Comparison of ENCODE assay signal across 23 cellular contexts in genomic region chr1:91645031-91645430, GRCh38.
DNase-seq lines count a peak whose midpoint lies in the region; ATAC-seq and TF ChIP-seq lines count a peak whose summit lies in the region.
"Had no signal": no experiment of that assay in that cellular context is flagged by ENCODE, and none has a peak within 500 bp of the region (broad histone marks: within the 10 kb centered on the region; RNA-seq: fewer than 3 reads in every experiment).

No MANE protein-coding gene starts in this region.

- H3K4me3 Mint-ChIP-seq in GM23338 (peak overlapping the region; percentile 34; the same call in 1 of the 3 replicates), nephron (no peak overlapping the region)
- H3K4me3 Mint-ChIP-seq: brain; T-helper 2 cell treated with Interferon-gamma antibody and Interleukin-4, amounts not matched to agents 5 μg/mL and 100 μg/mL, for 36 hours had no signal

- ATAC-seq in GM23338, result peak; percentile 95
- ATAC-seq: A549, GM12878, lower lobe of right lung, right cardiac atrium, SK-N-SH treated with all-trans-retinoic acid at 6 μM for 48 hours had no signal

- H3K27ac Mint-ChIP-seq in GM23338, result peak overlapping the region; percentile 17; the same call in 1 of the 2 replicates
- peak overlapping the region; percentile 62 to 81 (median 76) for H3K27ac Mint-ChIP-seq in nephron
- H3K27ac Mint-ChIP-seq: T-helper 2 cell treated with Interferon-gamma antibody and Interleukin-4, amounts not matched to agents 5 μg/mL and 100 μg/mL, for 36 hours had no signal

- no CpG with 5 or more reads among the region's 6 CpGs for WGBS in iPS DF 6.9 (ENCODE audit: insufficient coverage, insufficient read length)

- no peaks in the 10 kb centered on the region for H3K9me3 ChIP-seq in iPS DF 6.9 (ENCODE audit: control insufficient read depth, insufficient read depth, low read length)
- H3K9me3 ChIP-seq: A549, BE2C, lower lobe of right lung had no signal

- TF ChIP-seq CTCF in GM23338 (conservative IDR thresholded peaks at IDR 0.05; ENCODE audit: low read depth in 2 of 2) (no peak), nephron (IDR thresholded peaks at IDR 0.05; ENCODE audit: unreplicated experiment in 3 of 3) (no peak)

- H3K36me3 Mint-ChIP-seq in GM23338 (ENCODE audit: low read depth) (peaks cover 18% of the 10 kb centered on the region), nephron (ENCODE audit: low read depth) (peaks cover 12% of the 10 kb centered on the region)
- H3K36me3 Mint-ChIP-seq: brain had no signal

- H3K27me3 Mint-ChIP-seq in GM23338 (ENCODE audit: insufficient read depth, low read depth, poor library complexity) (peaks cover 6% of the 10 kb centered on the region), nephron (ENCODE audit: low read depth) (peaks cover 3% of the 10 kb centered on the region)

- H3K36me3 ChIP-seq in GM23338 (ENCODE audit: insufficient read depth), result no peaks in the 10 kb centered on the region
- H3K36me3 ChIP-seq in iPS DF 6.9 (ENCODE audit: control insufficient read depth, insufficient read depth, low read length), result no peaks in the 10 kb centered on the region
- H3K36me3 ChIP-seq: BE2C, lower lobe of right lung, WERI-Rb-1 had no signal

- no peak overlapping the region for H2AFZ ChIP-seq in GM23338

- peak overlapping the region; percentile 29; the same call in 1 of the 2 replicates for H3K4me2 ChIP-seq in GM23338
- H3K4me2 ChIP-seq: A549 had no signal

- H4K20me1 ChIP-seq in GM23338 (replicated peaks; ENCODE audit: insufficient read depth), result no peaks in the 10 kb centered on the region

- H3K9me3 Mint-ChIP-seq in GM23338 (peaks cover 18% of the 10 kb centered on the region), nephron (peaks cover 19% of the 10 kb centered on the region)

- H3K9me2 ChIP-seq in GM23338 (ENCODE audit: insufficient read depth), result peaks cover 15% of the 10 kb centered on the region; the same call in 1 of the 2 replicates

- H3K27me3 ChIP-seq in GM23338 (ENCODE audit: insufficient read depth) (no peaks in the 10 kb centered on the region), iPS DF 6.9 (ENCODE audit: control insufficient read depth, insufficient read depth, low read length) (no peaks in the 10 kb centered on the region)
- H3K27me3 ChIP-seq: BE2C had no signal

- H3K27ac ChIP-seq in GM23338 (ENCODE audit: low read depth) (peak overlapping the region; percentile 1; the same call in 1 of the 2 replicates), iPS DF 6.9 (ENCODE audit: low read length) (no peak overlapping the region)
- H3K27ac ChIP-seq: A549, lower lobe of right lung, WERI-Rb-1 had no signal

- H3K4me3 ChIP-seq in GM23338, result no peak overlapping the region
- no peak overlapping the region for H3K4me3 ChIP-seq in iPS DF 6.9 (ENCODE audit: low read length)
- H3K4me3 ChIP-seq: A549, GM12878, lower lobe of right lung had no signal

- no peaks in the 10 kb centered on the region for H3F3A ChIP-seq in GM23338 (replicated peaks; ENCODE audit: low read depth)

- peaks cover 18% of the 10 kb centered on the region for H3K4me1 Mint-ChIP-seq in GM23338
- peaks cover 4% of the 10 kb centered on the region for H3K4me1 Mint-ChIP-seq in nephron
- H3K4me1 Mint-ChIP-seq: brain had no signal

- H3K4me1 ChIP-seq in GM23338 (ENCODE audit: insufficient read depth) (peaks cover 13% of the 10 kb centered on the region), iPS DF 6.9 (ENCODE audit: control insufficient read depth, insufficient read depth, low read length) (no peaks in the 10 kb centered on the region; the same call in 1 of the 2 replicates)
- H3K4me1 ChIP-seq: A549, BE2C, lower lobe of right lung had no signal

- peak; percentile 73 for DNase-seq in GM23338 (ENCODE audit: low spot score)
- peak; percentile 48 for DNase-seq in astrocyte of the hippocampus (ENCODE audit: low read depth, low spot score)
- DNase-seq in iPS DF 6.9 (ENCODE audit: low read depth, low spot score), result peak; percentile 7
- no peak for DNase-seq in stimulated activated CD4-positive, alpha-beta T cell treated with anti-CD3 and anti-CD28 coated beads, Interleukin-4, amount 100 ng/mL, for 4 hours
- no peak for DNase-seq in 8988T
- no peak for DNase-seq in NCI-H1930 (lab: John Stamatoyannopoulos, UW)
- no peak for DNase-seq in NCI-H510A (lab: John Stamatoyannopoulos, UW)
- DNase-seq: activated CD4-positive, alpha-beta T cell treated with anti-CD3 and anti-CD28 coated beads, Interleukin-2, amount 50 U/mL, for 4 hours; activated CD8-positive, alpha-beta memory T cell treated with anti-CD3 and anti-CD28 coated beads, Interleukin-2, amount 50 U/mL, for 48 hours; activated effector memory CD4-positive, alpha-beta T cell treated with Interleukin-2 at 50 U/mL for 16 hours; BE2C; lower lobe of right lung; NCI-H2081 treated with DMSO at 0.1 percent for 48 hours; NCI-H446 treated with DMSO at 0.1 percent for 48 hours; right cardiac atrium; RPMI8226; WERI-Rb-1 had no signal

- H3K79me2 ChIP-seq in GM23338 (replicated peaks; ENCODE audit: insufficient read depth), result no peaks in the 10 kb centered on the region

TF ChIP-seq in GM23338, 12 proteins besides CTCF, POLR2A, EP300 and RAD21:
- no peak for TF ChIP-seq ZNF114 (CRISPR knock-in tag; IDR thresholded peaks at IDR 0.05)
- TF ChIP-seq JUNB (IDR thresholded peaks at IDR 0.05; ENCODE audit: unreplicated experiment), result no peak
- TF ChIP-seq ZNF462 (CRISPR knock-in tag; IDR thresholded peaks at IDR 0.05), result peak; percentile 95
TF ChIP-seq in GM23338: peak in this region for 1.

Comparison
In these comparisons a context has a peak if more than half of its experiments do, and no peak if none do; other contexts are left out.
1. DNase-seq: peak in GM23338 (single experiment), astrocyte of the hippocampus (single experiment) and iPS DF 6.9 (single experiment); none in stimulated activated CD4-positive, alpha-beta T cell treated with anti-CD3 and anti-CD28 coated beads, Interleukin-4, amount 100 ng/mL, for 4 hours (0 of 2), 8988T (single experiment), NCI-H1930 (0 of 2) and NCI-H510A (single experiment).